In genomic region chr20:40955826-40956225, GRCh38 we compare ENCODE assay signal across 7 cellular contexts.
A peak's percentile ranks its signal among the peaks of the same experiment; 100 is the strongest.
DNase-seq lines count a peak whose midpoint lies in the region; TF ChIP-seq lines count a peak whose summit lies in the region.
"Not testable (repeated sequence)": the region's sequence is repeated elsewhere in the genome, so short reads cannot be mapped to it uniquely, and the experiment has no call there.

No MANE protein-coding gene starts in this region.

- H3K4me3 ChIP-seq in colonic mucosa, esophagus muscularis mucosa, sigmoid colon: not testable (repeated sequence)

- H3K9me3 Mint-ChIP-seq in osteocyte (ENCODE audit: unreplicated experiment); type B pancreatic cell: not testable (repeated sequence)

- H3K27me3 ChIP-seq in colonic mucosa, sigmoid colon: not testable (repeated sequence)
- peaks cover 0 to 39% (median 0%) of the 10 kb centered on the region in 4 donors for H3K27me3 ChIP-seq in esophagus muscularis mucosa

- WGBS in esophagus muscularis mucosa = 91% methylated on average over 8 of the region's 8 CpGs
- 20 to 79% methylated on average over 8 of the region's 8 CpGs for WGBS in sigmoid colon, 2 donors

- H3K27ac ChIP-seq in colonic mucosa; esophagus muscularis mucosa (replicated peaks in 1 of 4); sigmoid colon: not testable (repeated sequence)

- TF ChIP-seq POLR2A in esophagus muscularis mucosa (IDR thresholded peaks at IDR 0.05; ENCODE audit: low read depth); sigmoid colon (IDR thresholded peaks at IDR 0.05): not testable (repeated sequence)

- intact Hi-C loops in colonic mucosa (cut with DNase I) = loop anchor here (10.0 kb wide), 1 partner anchor 1061 kb away; no protein-coding TSS in a partner anchor
- intact Hi-C loops in esophagus muscularis mucosa (cut with DNase I); sigmoid colon (cut with DNase I): not testable (repeated sequence)

- H3K4me1 ChIP-seq in colonic mucosa, esophagus muscularis mucosa, sigmoid colon: not testable (repeated sequence)

- H3K4me3 Mint-ChIP-seq in osteocyte (ENCODE audit: unreplicated experiment); type B pancreatic cell: not testable (repeated sequence)

- H3K9me3 ChIP-seq in colonic mucosa, esophagus muscularis mucosa, sigmoid colon: not testable (repeated sequence)

- not testable (repeated sequence) for H3K36me3 Mint-ChIP-seq in osteocyte (ENCODE audit: unreplicated experiment); type B pancreatic cell

- TF ChIP-seq EP300 in esophagus muscularis mucosa (IDR thresholded peaks at IDR 0.05); sigmoid colon (IDR thresholded peaks at IDR 0.05): not testable (repeated sequence)

- TF ChIP-seq CTCF in colonic mucosa (IDR thresholded peaks at IDR 0.05); esophagus muscularis mucosa (IDR thresholded peaks at IDR 0.05); osteocyte (IDR thresholded peaks at IDR 0.05); sigmoid colon (IDR thresholded peaks at IDR 0.05); type B pancreatic cell (conservative IDR thresholded peaks at IDR 0.05): not testable (repeated sequence)

- H3K27ac Mint-ChIP-seq in osteocyte (ENCODE audit: unreplicated experiment); type B pancreatic cell: not testable (repeated sequence)

- DNase-seq in DMS 273 (lab: John Stamatoyannopoulos, UW; ENCODE audit: unreplicated experiment) = peak; percentile 56
- DNase-seq in DMS53 (lab: John Stamatoyannopoulos, UW) = peak; percentile 13
- DNase-seq in colonic mucosa = peak; percentile 3
- peak; percentile 62 for DNase-seq in esophagus muscularis mucosa (ENCODE audit: extremely low spot score)
- DNase-seq in osteocyte (ENCODE audit: extremely low spot score, unreplicated experiment) = peak; percentile 46
- peak; percentile 3 for DNase-seq in sigmoid colon
- DNase-seq in type B pancreatic cell (ENCODE audit: extremely low spot score, unreplicated experiment) = peak; percentile 43

- not testable (repeated sequence) for H3K9ac ChIP-seq in colonic mucosa (ENCODE audit: low read depth in 2 of 2, low read length in 2 of 2)

- H3K27me3 Mint-ChIP-seq in osteocyte (ENCODE audit: unreplicated experiment) (peaks cover 30% of the 10 kb centered on the region), type B pancreatic cell (peaks cover 24% of the 10 kb centered on the region)

- not testable (repeated sequence) for H3K4me1 Mint-ChIP-seq in osteocyte (ENCODE audit: unreplicated experiment); type B pancreatic cell (ENCODE audit: unreplicated experiment)

- H3K36me3 ChIP-seq in colonic mucosa, esophagus muscularis mucosa, sigmoid colon: not testable (repeated sequence)

Comparison
In these comparisons a context has a peak if more than half of its experiments do, and no peak if none do; other contexts are left out.
1. DNase-seq: peak in every context shown above with its lines; median percentile 62 in esophagus muscularis mucosa; 56 in DMS 273; 46 in osteocyte; 43 in type B pancreatic cell; 13 in DMS53; 3 in colonic mucosa; 3 in sigmoid colon.